18 cellular contexts compared by ENCODE assay signal in the genomic region with DNA sequence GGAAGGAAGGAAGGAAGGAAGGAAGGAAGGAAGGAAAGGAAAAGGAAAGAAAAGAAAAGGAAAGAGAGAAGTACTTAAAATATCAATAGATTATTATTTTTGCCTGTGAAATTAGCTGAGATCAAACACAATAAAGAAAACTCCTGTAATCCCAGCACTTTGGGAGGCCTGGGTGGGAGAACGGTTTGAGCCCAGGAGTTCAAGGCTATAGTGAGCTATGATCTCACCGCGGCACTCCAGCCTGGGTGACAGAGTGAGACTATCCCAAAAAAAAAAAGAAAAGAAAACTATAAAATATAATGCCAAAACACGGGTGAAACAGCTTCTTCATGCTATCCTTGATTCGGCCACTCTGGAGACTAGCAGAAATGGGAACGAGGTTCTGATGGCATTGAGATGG.
"Had no signal": no experiment of that assay in that cellular context is flagged by ENCODE, and none has a peak within 500 bp of the region (broad histone marks: within the 10 kb centered on the region; RNA-seq: fewer than 3 reads in every experiment).

No MANE protein-coding gene starts in this region.

- H3K4me3 ChIP-seq: lung, sigmoid colon, tibial nerve had no signal

- H3K4me1 ChIP-seq: sigmoid colon had no signal

- H3K9me3 ChIP-seq: sigmoid colon, tibial nerve had no signal

- H3K27ac ChIP-seq: sigmoid colon had no signal

- H3K27ac Mint-ChIP-seq: activated CD4-positive, alpha-beta T cell treated with anti-CD3 and anti-CD28 coated beads, Interleukin-2, amount 10 ng/mL, durations not matched to agents 7 days and 5 days; activated naive CD4-positive, alpha-beta T cell treated with anti-CD3 and anti-CD28 coated beads, Interleukin-2, amount 50 U/mL, for 72 hours; activated T-cell treated with anti-CD3 and anti-CD28 coated beads, Interleukin-2, amount 50 U/mL, for 72 hours; naive thymus-derived CD8-positive, alpha-beta T cell; stimulated activated naive B cell treated with anti-CD40 and anti-IgM and Interleukin-4, amounts not matched to agents 10 μg/mL and 1 μg/mL and 100 μg/mL, for 72 hours; T-helper 2 cell treated with Interferon-gamma antibody and Interleukin-4, amounts not matched to agents 5 μg/mL and 100 μg/mL, for 36 hours had no signal

- H3K9me3 Mint-ChIP-seq: activated CD4-positive, alpha-beta T cell treated with anti-CD3 and anti-CD28 coated beads, Interleukin-2, amount 10 ng/mL, durations not matched to agents 7 days and 5 days; activated naive CD4-positive, alpha-beta T cell treated with anti-CD3 and anti-CD28 coated beads, Interleukin-2, amount 50 U/mL, for 72 hours; activated T-cell treated with anti-CD3 and anti-CD28 coated beads, Interleukin-2, amount 50 U/mL, for 72 hours; naive thymus-derived CD8-positive, alpha-beta T cell; stimulated activated naive B cell treated with anti-CD40 and anti-IgM and Interleukin-4, amounts not matched to agents 10 μg/mL and 1 μg/mL and 100 μg/mL, for 72 hours; T-helper 2 cell treated with Interferon-gamma antibody and Interleukin-4, amounts not matched to agents 5 μg/mL and 100 μg/mL, for 36 hours had no signal

- DNase-seq: activated CD4-positive, alpha-beta T cell treated with anti-CD3 and anti-CD28 coated beads, Interleukin-2, amount 10 ng/mL, durations not matched to agents 7 days and 5 days; activated CD8-positive, alpha-beta memory T cell treated with anti-CD3 and anti-CD28 coated beads, Interleukin-2, amount 50 U/mL, for 48 hours; activated gamma-delta T cell; activated T-cell treated with anti-CD3 and anti-CD28 coated beads, Interleukin-2, amount 50 U/mL, for 72 hours; amniotic stem cell; central memory CD4-positive, alpha-beta T cell; cortex of kidney; effector CD8-positive, alpha-beta T cell; foreskin fibroblast; naive thymus-derived CD8-positive, alpha-beta T cell; nucleus accumbens; sigmoid colon; stimulated activated naive B cell treated with anti-CD40 and anti-IgM and Interleukin-4, amounts not matched to agents 10 μg/mL and 1 μg/mL and 100 μg/mL, for 72 hours; substantia nigra had no signal

- H3K36me3 Mint-ChIP-seq: activated naive CD4-positive, alpha-beta T cell treated with anti-CD3 and anti-CD28 coated beads, Interleukin-2, amount 50 U/mL, for 72 hours; naive thymus-derived CD8-positive, alpha-beta T cell; stimulated activated naive B cell treated with anti-CD40 and anti-IgM and Interleukin-4, amounts not matched to agents 10 μg/mL and 1 μg/mL and 100 μg/mL, for 72 hours had no signal

- H3K36me3 ChIP-seq: sigmoid colon, tibial nerve had no signal

- ATAC-seq: activated naive CD4-positive, alpha-beta T cell treated with anti-CD3 and anti-CD28 coated beads, Interleukin-2, amount 50 U/mL, for 72 hours; activated T-cell treated with anti-CD3 and anti-CD28 coated beads, Interleukin-2, amount 50 U/mL, for 72 hours; naive thymus-derived CD8-positive, alpha-beta T cell; stimulated activated naive B cell treated with anti-CD40 and anti-IgM and Interleukin-4, amounts not matched to agents 10 μg/mL and 1 μg/mL and 100 μg/mL, for 72 hours had no signal

- H3K4me3 Mint-ChIP-seq: activated CD4-positive, alpha-beta T cell treated with anti-CD3 and anti-CD28 coated beads, Interleukin-2, amount 10 ng/mL, durations not matched to agents 7 days and 5 days; activated T-cell treated with anti-CD3 and anti-CD28 coated beads, Interleukin-2, amount 50 U/mL, for 72 hours; naive thymus-derived CD8-positive, alpha-beta T cell; stimulated activated naive B cell treated with anti-CD40 and anti-IgM and Interleukin-4, amounts not matched to agents 10 μg/mL and 1 μg/mL and 100 μg/mL, for 72 hours; T-helper 2 cell treated with Interferon-gamma antibody and Interleukin-4, amounts not matched to agents 5 μg/mL and 100 μg/mL, for 36 hours had no signal

- H3K27me3 ChIP-seq: sigmoid colon, tibial nerve had no signal
